11 cellular contexts compared by ENCODE assay signal in the genomic region with DNA sequence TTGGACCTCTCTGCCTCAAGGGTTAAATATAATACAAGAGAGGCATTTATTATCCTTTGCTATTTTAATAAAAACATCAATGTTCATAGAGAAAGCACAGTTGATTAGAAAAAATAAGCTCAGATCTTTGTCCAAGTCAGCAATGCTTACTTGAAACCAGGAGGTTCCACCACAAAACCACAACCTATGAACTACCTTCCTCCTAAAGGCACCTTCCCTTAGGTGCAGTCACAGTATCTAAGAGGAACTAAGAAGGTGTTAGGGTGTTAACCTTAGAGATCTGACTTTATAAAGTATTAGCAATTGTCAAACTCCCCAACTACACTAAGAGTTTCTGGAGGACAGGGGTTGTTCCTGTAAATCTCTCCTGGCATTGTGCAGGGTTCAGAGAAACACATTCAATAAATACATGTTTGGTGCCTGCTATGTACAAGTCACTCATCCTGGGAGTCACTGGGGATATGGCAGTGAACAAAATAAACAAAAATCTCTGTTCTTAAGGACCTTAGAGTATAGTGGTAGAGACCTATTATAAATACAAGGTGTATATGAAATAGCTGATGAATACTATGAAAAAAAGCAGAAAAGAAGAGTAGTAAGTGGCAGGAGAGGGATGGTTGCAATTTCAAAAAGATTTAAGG.
DNase-seq lines count a peak whose midpoint lies in the region; ATAC-seq and TF ChIP-seq lines count a peak whose summit lies in the region.
"Had no signal": no experiment of that assay in that cellular context is flagged by ENCODE, and none has a peak within 500 bp of the region (broad histone marks: within the 10 kb centered on the region; RNA-seq: fewer than 3 reads in every experiment).

No MANE protein-coding gene starts in this region.

- no peaks in the 10 kb centered on the region for H3K36me3 Mint-ChIP-seq in central memory CD8-positive, alpha-beta T cell (ENCODE audit: insufficient read depth)

- H3K9me3 ChIP-seq in esophagus squamous epithelium, result no peaks in the 10 kb centered on the region

- H3K27me3 Mint-ChIP-seq in central memory CD8-positive, alpha-beta T cell, result no peaks in the 10 kb centered on the region

- intact Hi-C loops in esophagus squamous epithelium (cut with DNase I), result no loop called here

- H3K27me3 ChIP-seq in esophagus squamous epithelium, result no peaks in the 10 kb centered on the region

- peak overlapping the region; percentile 27 for H3K27ac Mint-ChIP-seq in central memory CD8-positive, alpha-beta T cell (ENCODE audit: low read depth)

- H3K4me3 Mint-ChIP-seq in central memory CD8-positive, alpha-beta T cell, result peak overlapping the region; percentile 29

- no peak for DNase-seq in central memory CD8-positive, alpha-beta T cell (ENCODE audit: low spot score in 2 of 2)
- no peak for DNase-seq in esophagus squamous epithelium (lab: John Stamatoyannopoulos, UW)
- no peak for DNase-seq in NK-92 (lab: John Stamatoyannopoulos, UW; ENCODE audit: unreplicated experiment)
- no peak for DNase-seq in NCI-H524 treated with DMSO at 0.1 percent for 48 hours (lab: John Stamatoyannopoulos, UW)
- DNase-seq in NCI-H82 treated with DMSO at 0.1 percent for 48 hours (lab: John Stamatoyannopoulos, UW; ENCODE audit: unreplicated experiment), result no peak
- DNase-seq: GF-D8, NCI-H1105 treated with DMSO at 0.1 percent for 48 hours had no signal

- TF ChIP-seq CTCF in esophagus squamous epithelium (IDR thresholded peaks at IDR 0.05), result no peak

- H3K36me3 ChIP-seq in esophagus squamous epithelium, result no peaks in the 10 kb centered on the region

- H3K27ac ChIP-seq in esophagus squamous epithelium, result no peak overlapping the region

- peak; percentile 83 for ATAC-seq in GM18505 (IDR thresholded peaks at IDR 0.05; ENCODE audit: unreplicated experiment)
- ATAC-seq in GM19468 (IDR thresholded peaks at IDR 0.05; ENCODE audit: extremely low read depth, unreplicated experiment), result peak; percentile 86
- ATAC-seq in HG03159 (IDR thresholded peaks at IDR 0.05; ENCODE audit: unreplicated experiment), result peak; percentile 84
- ATAC-seq in central memory CD8-positive, alpha-beta T cell (replicated peaks; ENCODE audit: extremely low read depth, poor library complexity, severe bottlenecking), result peak; percentile 92

- TF ChIP-seq POLR2A in GM18505 (IDR thresholded peaks at IDR 0.05; ENCODE audit: borderline replicate concordance, extremely low read depth, insufficient read depth, insufficient read length), result no peak
- no peak for TF ChIP-seq POLR2A in esophagus squamous epithelium (IDR thresholded peaks at IDR 0.05)

- H3K4me1 Mint-ChIP-seq in central memory CD8-positive, alpha-beta T cell, result peaks cover 30% of the 10 kb centered on the region

- no peak overlapping the region for H3K4me3 ChIP-seq in esophagus squamous epithelium
- H3K4me3 ChIP-seq: lung had no signal

- peaks cover 0 to 17% (median 0%) of the 10 kb centered on the region in 3 donors for H3K4me1 ChIP-seq in esophagus squamous epithelium

- H3K9me3 Mint-ChIP-seq in central memory CD8-positive, alpha-beta T cell, result peaks cover 5% of the 10 kb centered on the region
